ENCODE assay signal across 1 cellular context in the genomic region with DNA sequence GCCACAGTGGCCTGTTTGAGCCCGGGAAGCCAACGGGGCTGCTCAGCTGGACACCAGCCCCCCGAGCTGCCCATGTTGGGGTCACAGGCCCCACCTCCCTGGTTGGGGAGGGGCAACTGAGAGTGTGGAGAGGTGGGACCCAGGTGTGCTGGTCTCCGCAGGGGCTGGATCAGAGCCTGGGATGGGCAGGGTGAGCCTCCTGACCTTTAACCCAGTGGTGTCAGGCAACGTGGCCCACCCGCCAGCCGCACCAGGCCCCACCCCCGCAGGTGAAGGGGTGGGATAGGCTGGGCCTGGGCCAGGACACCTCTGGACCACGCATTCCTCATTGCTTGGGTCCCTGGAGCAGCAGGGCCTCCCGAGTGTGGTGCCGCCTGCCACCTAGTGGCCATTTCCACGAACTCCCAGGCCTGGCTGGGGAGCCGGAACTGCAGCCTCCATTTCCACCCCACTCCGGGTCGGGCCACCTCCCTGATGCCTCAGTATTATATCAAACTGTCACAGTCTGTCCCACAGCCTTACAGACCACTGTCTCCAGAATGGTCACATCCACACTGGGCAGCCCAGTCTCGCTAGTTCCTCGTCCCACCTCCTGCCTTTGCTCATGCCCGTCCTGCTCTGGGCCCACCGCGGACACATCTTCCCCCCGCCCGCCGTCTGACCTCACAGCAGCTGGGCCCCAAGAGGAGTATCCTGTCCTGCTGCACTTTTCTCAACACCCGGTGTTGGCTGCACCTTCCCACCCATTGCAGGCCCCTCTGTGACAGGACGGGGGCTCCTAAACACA.
TF ChIP-seq lines count a peak whose summit lies in the region.

No MANE protein-coding gene starts in this region.

TF ChIP-seq in HCT116, 20 proteins besides CTCF, POLR2A, EP300 and RAD21 (continued from another document):
- TF ChIP-seq ELF1 (IDR thresholded peaks at IDR 0.05; ENCODE audit: borderline replicate concordance, low read depth), result no peak
- no peak for TF ChIP-seq SIN3A (IDR thresholded peaks at IDR 0.05; ENCODE audit: low read depth)
- no peak for TF ChIP-seq FOSL1 (IDR thresholded peaks at IDR 0.05; ENCODE audit: low read depth)
- no peak for TF ChIP-seq YY1 (IDR thresholded peaks at IDR 0.05; ENCODE audit: extremely low read depth, insufficient replicate concordance, low read depth, low read length)
- no peak for TF ChIP-seq JUND (IDR thresholded peaks at IDR 0.05)
- TF ChIP-seq, protein P1, sequence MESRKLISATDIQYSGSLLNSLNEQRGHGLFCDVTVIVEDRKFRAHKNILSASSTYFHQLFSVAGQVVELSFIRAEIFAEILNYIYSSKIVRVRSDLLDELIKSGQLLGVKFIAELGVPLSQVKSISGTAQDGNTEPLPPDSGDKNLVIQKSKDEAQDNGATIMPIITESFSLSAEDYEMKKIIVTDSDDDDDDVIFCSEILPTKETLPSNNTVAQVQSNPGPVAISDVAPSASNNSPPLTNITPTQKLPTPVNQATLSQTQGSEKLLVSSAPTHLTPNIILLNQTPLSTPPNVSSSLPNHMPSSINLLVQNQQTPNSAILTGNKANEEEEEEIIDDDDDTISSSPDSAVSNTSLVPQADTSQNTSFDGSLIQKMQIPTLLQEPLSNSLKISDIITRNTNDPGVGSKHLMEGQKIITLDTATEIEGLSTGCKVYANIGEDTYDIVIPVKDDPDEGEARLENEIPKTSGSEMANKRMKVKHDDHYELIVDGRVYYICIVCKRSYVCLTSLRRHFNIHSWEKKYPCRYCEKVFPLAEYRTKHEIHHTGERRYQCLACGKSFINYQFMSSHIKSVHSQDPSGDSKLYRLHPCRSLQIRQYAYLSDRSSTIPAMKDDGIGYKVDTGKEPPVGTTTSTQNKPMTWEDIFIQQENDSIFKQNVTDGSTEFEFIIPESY (IDR thresholded peaks at IDR 0.05; ENCODE audit: extremely low read depth, insufficient replicate concordance, low read length), result no peak
- TF ChIP-seq ATF3 (IDR thresholded peaks at IDR 0.05), result no peak
- TF ChIP-seq ZFX (IDR thresholded peaks at IDR 0.05), result no peak
- TF ChIP-seq POLR2AphosphoS5 (IDR thresholded peaks at IDR 0.05; ENCODE audit: low read depth, low read length), result no peak
- TF ChIP-seq EZH2phosphoT487 (IDR thresholded peaks at IDR 0.05; ENCODE audit: borderline replicate concordance), result no peak
- no peak for TF ChIP-seq SRF (IDR thresholded peaks at IDR 0.05; ENCODE audit: low read depth)
